Comparison of ENCODE assay signal across 10 cellular contexts in the genomic region with DNA sequence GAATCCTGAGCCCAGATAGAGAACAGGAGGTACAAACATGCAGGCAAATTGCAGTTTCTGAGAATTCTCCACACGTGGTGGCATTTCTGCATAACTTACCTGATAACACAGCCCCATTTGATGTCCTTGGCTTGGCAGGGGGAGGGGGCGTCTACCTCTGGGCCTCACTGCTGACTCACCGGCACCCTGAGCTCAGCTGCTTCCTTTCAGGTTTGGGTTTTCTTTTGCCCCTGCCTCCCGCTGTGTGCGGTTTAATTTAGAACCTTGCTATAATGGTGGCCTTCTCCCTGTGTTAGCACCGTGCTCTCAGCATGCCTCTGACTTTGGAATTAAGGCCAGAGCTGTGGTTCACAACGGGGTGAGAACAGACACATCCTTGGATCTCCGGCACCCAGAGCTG. TPM values are rescaled to one million over a fixed set of nuclear protein-coding genes. Genes with fewer than 3 reads are reported as not detected.
DNase-seq lines count a peak whose midpoint lies in the region; ATAC-seq and TF ChIP-seq lines count a peak whose summit lies in the region.
"Had no signal": no experiment of that assay in that cellular context is flagged by ENCODE, and none has a peak within 500 bp of the region (broad histone marks: within the 10 kb centered on the region; RNA-seq: fewer than 3 reads in every experiment).

No MANE protein-coding gene starts in this region.

- H3K4me1 ChIP-seq in Caco-2 (peaks cover 34% of the 10 kb centered on the region), IMR-90 (ENCODE audit: control insufficient read depth, insufficient read depth, low read length) (peaks cover 52% of the 10 kb centered on the region), mesendoderm (ENCODE audit: control insufficient read depth, low read depth, low read length) (peaks cover 45% of the 10 kb centered on the region)

- H3K79me2 ChIP-seq in mesendoderm (ENCODE audit: control insufficient read depth, insufficient read depth, low read length) = peaks cover 5% of the 10 kb centered on the region

- H3K27me3 ChIP-seq in Caco-2 (replicated peaks; ENCODE audit: control insufficient read depth, insufficient read depth, low read length) (no peaks in the 10 kb centered on the region), IMR-90 (ENCODE audit: control insufficient read depth, insufficient read depth, low read length) (no peaks in the 10 kb centered on the region), mesendoderm (ENCODE audit: insufficient read depth, low read length, poor library complexity) (no peaks in the 10 kb centered on the region)
- H3K27me3 ChIP-seq: vagina had no signal

- H2BK120ac ChIP-seq in IMR-90 (ENCODE audit: low read depth, low read length) (peak overlapping the region; percentile 54), mesendoderm (ENCODE audit: low read depth, low read length) (no peak overlapping the region)

- 0 out of 2 replicates have a peak overlapping the region, but pooled peaks have one; percentile 10 for H4K5ac ChIP-seq in IMR-90 (ENCODE audit: low read depth, low read length)
- H4K5ac ChIP-seq in mesendoderm (ENCODE audit: low read length) = no peak overlapping the region

- peak overlapping the region in 1 of 2 experiments; percentile 24; a peak in 2 of 4 replicates for H4K8ac ChIP-seq in IMR-90 (ENCODE audit: low read depth in 2 of 2, low read length in 2 of 2)
- no peak overlapping the region for H4K8ac ChIP-seq in mesendoderm (ENCODE audit: low read depth, low read length)

- H3K79me1 ChIP-seq in IMR-90 (ENCODE audit: low read depth in 1 of 2, low read length in 2 of 2) = peaks cover 39 to 72% of the 10 kb centered on the region in 2 experiments
- peaks cover 9% of the 10 kb centered on the region for H3K79me1 ChIP-seq in mesendoderm (ENCODE audit: low read length)

- dilution Hi-C loops in IMR-90 (cut with HindIII; ENCODE audit: low sequenced_read_pairs, unreplicated experiment) = no loop called here

- H3K4me3 ChIP-seq in Caco-2 (ENCODE audit: low read depth, low read length) (no peak overlapping the region), IMR-90 (ENCODE audit: insufficient read depth, low read depth, low read length) (no peak overlapping the region), mesendoderm (ENCODE audit: low read length) (no peak overlapping the region), foreskin fibroblast (ENCODE audit: low read depth in 1 of 2, low read length in 2 of 2) (no peak overlapping the region)
- H3K4me3 ChIP-seq: vagina had no signal

- H3K27me3 Mint-ChIP-seq in Caco-2 (ENCODE audit: insufficient read depth, unreplicated experiment) = no peaks in the 10 kb centered on the region
- peaks cover 86% of the 10 kb centered on the region for H3K27me3 Mint-ChIP-seq in activated naive CD4-positive, alpha-beta T cell treated with anti-CD3 and anti-CD28 coated beads, Interleukin-2, amount 10 ng/mL, durations not matched to agents 7 days and 5 days

- H2AK5ac ChIP-seq in IMR-90 (ENCODE audit: low read depth, low read length) (peak overlapping the region; percentile 37; the same call in 1 of the 2 replicates), mesendoderm (ENCODE audit: low read length) (no peak overlapping the region)

- H3K9me3 Mint-ChIP-seq in Caco-2 (ENCODE audit: unreplicated experiment) = no peaks in the 10 kb centered on the region
- no peaks in the 10 kb centered on the region for H3K9me3 Mint-ChIP-seq in activated naive CD4-positive, alpha-beta T cell treated with anti-CD3 and anti-CD28 coated beads, Interleukin-2, amount 10 ng/mL, durations not matched to agents 7 days and 5 days

- H4K20me1 ChIP-seq in IMR-90 (ENCODE audit: insufficient read depth, low read length) = peaks cover 76% of the 10 kb centered on the region

- H3K56ac ChIP-seq in IMR-90 (ENCODE audit: extremely low read depth, insufficient read depth, low read length) = no peak overlapping the region
- peak overlapping the region; percentile 49 for H3K56ac ChIP-seq in mesendoderm (ENCODE audit: low read length)

- peak; percentile 50 for DNase-seq in Caco-2
- DNase-seq in IMR-90 = no peak
- DNase-seq in activated naive CD4-positive, alpha-beta T cell treated with anti-CD3 and anti-CD28 coated beads, Interleukin-2, amount 10 ng/mL, durations not matched to agents 7 days and 5 days = peak; percentile 57
- peak; percentile 97 for DNase-seq in mesendoderm
- DNase-seq in foreskin fibroblast = no peak
- DNase-seq in GM10248 (ENCODE audit: extremely low spot score) = no peak
- no peak for DNase-seq in HuH-7.5 (ENCODE audit: low spot score)
- DNase-seq: anterior cingulate cortex had no signal

- H3K9me3 ChIP-seq in Caco-2 (no peaks in the 10 kb centered on the region), IMR-90 (ENCODE audit: control insufficient read depth, insufficient read depth, low read length) (no peaks in the 10 kb centered on the region)
- H3K9me3 ChIP-seq: vagina had no signal

- peaks cover 49% of the 10 kb centered on the region for H3K9me1 ChIP-seq in IMR-90 (ENCODE audit: insufficient read depth, low read length)

- no peaks in the 10 kb centered on the region for H3K36me3 Mint-ChIP-seq in Caco-2 (ENCODE audit: insufficient read depth, unreplicated experiment)
- H3K36me3 Mint-ChIP-seq in activated naive CD4-positive, alpha-beta T cell treated with anti-CD3 and anti-CD28 coated beads, Interleukin-2, amount 10 ng/mL, durations not matched to agents 7 days and 5 days = no peaks in the 10 kb centered on the region

- TF ChIP-seq RAD21 in IMR-90 (IDR thresholded peaks at IDR 0.05; ENCODE audit: low read length) = no peak

- POLR2A ChIA-PET in Caco-2 (lab: Charles Lee) (interaction anchor here (1.5 kb wide), 1 partner anchor 55 kb away, joined by 3 read pairs; no protein-coding TSS in a partner anchor), IMR-90 (lab: Charles Lee; ENCODE audit: unreplicated experiment) (interaction anchor here (0.6 kb wide), 1 partner anchor 612 kb away, joined by 13 read pairs; no protein-coding TSS in a partner anchor), GM10248 (lab: Yijun Ruan, JAX) (no interaction called here)

- H3K4me1 Mint-ChIP-seq in Caco-2 (ENCODE audit: low read depth, unreplicated experiment) = peaks cover 21% of the 10 kb centered on the region
- peaks cover 28% of the 10 kb centered on the region for H3K4me1 Mint-ChIP-seq in activated naive CD4-positive, alpha-beta T cell treated with anti-CD3 and anti-CD28 coated beads, Interleukin-2, amount 10 ng/mL, durations not matched to agents 7 days and 5 days

- H3K36me3 ChIP-seq in Caco-2 (ENCODE audit: control insufficient read depth, insufficient read depth, low read length) (no peaks in the 10 kb centered on the region), IMR-90 (ENCODE audit: control insufficient read depth, insufficient read depth, low read length) (0 out of 2 replicates have a peak, but pooled peaks cover 3% of the 10 kb centered on the region), mesendoderm (ENCODE audit: control insufficient read depth, insufficient read depth, low read length) (no peaks in the 10 kb centered on the region)
- H3K36me3 ChIP-seq: vagina had no signal

- peak overlapping the region; percentile 83 for H3K23ac ChIP-seq in IMR-90 (ENCODE audit: low read depth, low read length)
- H3K23ac ChIP-seq in mesendoderm (ENCODE audit: low read length) = no peak overlapping the region

- H2BK20ac ChIP-seq in IMR-90 (ENCODE audit: low read depth, low read length) = no peak overlapping the region

- TF ChIP-seq CTCF in Caco-2 (IDR thresholded peaks at IDR 0.05; ENCODE audit: insufficient read depth in 1 of 2, low read depth in 1 of 2, low read length in 1 of 2, severe bottlenecking in 1 of 2, unreplicated experiment in 1 of 2) = no peak
- TF ChIP-seq CTCF in IMR-90 (conservative IDR thresholded peaks at IDR 0.05; ENCODE audit: low read depth, low read length) = no peak
- no peak for TF ChIP-seq CTCF in foreskin fibroblast (IDR thresholded peaks at IDR 0.05; ENCODE audit: low read depth, low read length)
- TF ChIP-seq CTCF in GM10248 (IDR thresholded peaks at IDR 0.05; ENCODE audit: control extremely low read depth, extremely low read depth, low read depth, missing control alignments) = no peak

- H3K4ac ChIP-seq in IMR-90 (ENCODE audit: low read depth, low read length) (peak overlapping the region; percentile 47), mesendoderm (ENCODE audit: low read depth, low read length) (no peak overlapping the region)

- intact Hi-C loops in Caco-2 (cut with micrococcal nuclease; ENCODE audit: unreplicated experiment) = loop anchor here (2.0 kb wide), 1 partner anchor 124 kb away; no protein-coding TSS in a partner anchor
- intact Hi-C loops in IMR-90 (cut with micrococcal nuclease) = loop anchor here (5.0 kb wide), 1 partner anchor 89 kb away; no protein-coding TSS in a partner anchor

- no peak overlapping the region for H3K4me3 Mint-ChIP-seq in Caco-2 (ENCODE audit: unreplicated experiment)
- no peak overlapping the region for H3K4me3 Mint-ChIP-seq in activated naive CD4-positive, alpha-beta T cell treated with anti-CD3 and anti-CD28 coated beads, Interleukin-2, amount 10 ng/mL, durations not matched to agents 7 days and 5 days

- WGBS in IMR-90 (ENCODE audit: extremely low coverage in 2 of 2, insufficient read length in 1 of 2), 2 experiments = 100% methylated on average over 1 of the region's 8 CpGs; no CpG with 5 or more reads in 1 of the 2 experiments
- WGBS in mesendoderm (ENCODE audit: extremely low coverage, insufficient coverage, low lambda C conversion rate) = no CpG with 5 or more reads among the region's 8 CpGs

- H3K27ac ChIP-seq in IMR-90 (ENCODE audit: insufficient read depth, low read length) = no peak overlapping the region
- peak overlapping the region; percentile 47 for H3K27ac ChIP-seq in mesendoderm (ENCODE audit: low read depth, low read length)
- H3K27ac ChIP-seq: vagina had no signal

- no peak overlapping the region for H3K4me2 ChIP-seq in IMR-90 (ENCODE audit: low read depth, low read length)
- peak overlapping the region; percentile 11 for H3K4me2 ChIP-seq in mesendoderm (ENCODE audit: low read length)

- H3K27ac Mint-ChIP-seq in Caco-2 (ENCODE audit: unreplicated experiment) = peak overlapping the region; percentile 70
- H3K27ac Mint-ChIP-seq in activated naive CD4-positive, alpha-beta T cell treated with anti-CD3 and anti-CD28 coated beads, Interleukin-2, amount 10 ng/mL, durations not matched to agents 7 days and 5 days = no peak overlapping the region

- peak overlapping the region; percentile 31 for H2AK9ac ChIP-seq in IMR-90 (replicated peaks; ENCODE audit: low read depth, low read length, poor library complexity)

- in situ Hi-C loops in IMR-90 (cut with MboI; ENCODE audit: low sequenced_read_pairs) = loop anchor here (25.0 kb wide), 1 partner anchor 394 kb away; no protein-coding TSS in a partner anchor

- H2BK15ac ChIP-seq in IMR-90 (ENCODE audit: low read depth, low read length) = peak overlapping the region; percentile 36; the same call in 2 of the 3 replicates
- no peak overlapping the region for H2BK15ac ChIP-seq in mesendoderm (replicated peaks; ENCODE audit: low read depth)

- BruUV-seq in Caco-2 (replicated peaks; lab: Mats Ljungman, UMichigan) (no TSS peak), IMR-90 (replicated peaks; lab: Mats Ljungman, UMichigan) (no TSS peak)

- H4K91ac ChIP-seq in IMR-90 (ENCODE audit: insufficient read depth, low read depth, low read length) = peak overlapping the region; percentile 19; the same call in 1 of the 2 replicates

- H2AFZ ChIP-seq in IMR-90 (replicated peaks; ENCODE audit: low read length, poor library complexity) = no peak overlapping the region

- H3K14ac ChIP-seq in IMR-90 (replicated peaks; ENCODE audit: low read depth, low read length) = peak overlapping the region; percentile 70

- CTCF ChIA-PET in Caco-2 (lab: Charles Lee) = no interaction called here
- CTCF ChIA-PET in IMR-90 (lab: Yijun Ruan, JAX) = no interaction called here
- CTCF ChIA-PET in activated naive CD4-positive, alpha-beta T cell treated with anti-CD3 and anti-CD28 coated beads, Interleukin-2, amount 10 ng/mL, durations not matched to agents 7 days and 5 days (lab: Charles Lee) = interaction anchor here (0.9 kb wide), 1 partner anchor 68 kb away, joined by 3 read pairs; no protein-coding TSS in a partner anchor
- CTCF ChIA-PET in GM10248 (lab: Yijun Ruan, JAX) = no interaction called here

- TF ChIP-seq POLR2A in IMR-90 (IDR thresholded peaks at IDR 0.05; ENCODE audit: low read depth, low read length) = no peak

- no peak overlapping the region for H3K9ac ChIP-seq in IMR-90 (ENCODE audit: low read depth, low read length)
- peak overlapping the region; percentile 12 for H3K9ac ChIP-seq in mesendoderm (ENCODE audit: low read length)

- no peak overlapping the region for H3K18ac ChIP-seq in IMR-90 (ENCODE audit: low read depth, low read length)
- no peak overlapping the region for H3K18ac ChIP-seq in mesendoderm (ENCODE audit: low read length)

- no peak for ATAC-seq in IMR-90 (ENCODE audit: low read depth)
- ATAC-seq in HG02763 (IDR thresholded peaks at IDR 0.05; ENCODE audit: unreplicated experiment) = no peak

- no peak overlapping the region for H2BK5ac ChIP-seq in IMR-90 (ENCODE audit: low read depth, low read length, poor library complexity, severe bottlenecking)
- peak overlapping the region; percentile 64 for H2BK5ac ChIP-seq in mesendoderm (ENCODE audit: low read length)

RNA-seq across cellular contexts. Expression of a gene that starts 4.4 kb away (rescaled TPM):
- 19.9 and 21.4 TPM in 2 replicates for total RNA-seq in Caco-2 (2022)
- total RNA-seq in IMR-90 (2012; rRNA removed) = 25.1 and 27.5 TPM in 2 replicates
- polyA plus RNA-seq in IMR-90 (2012; rRNA removed) = 57.0 and 58.4 TPM in 2 replicates
- polyA plus RNA-seq in IMR-90 (2012; cell fraction: cytosol; rRNA removed) = 28.8 and 51.0 TPM in 2 replicates
- polyA plus RNA-seq in IMR-90 (2012; cell fraction: nucleus; rRNA removed; ENCODE audit: low replicate concordance) = 139 and 218 TPM in 2 replicates
- polyA plus RNA-seq in mesendoderm (2013, experiment 1 of 2) = 11.5 TPM
- 14.5 TPM for polyA plus RNA-seq in mesendoderm (2013, experiment 2 of 2)

Comparison
In these comparisons a context has a peak if more than half of its experiments do, and no peak if none do; other contexts are left out.
1. DNase-seq: peak in Caco-2 (2 of 2), activated naive CD4-positive, alpha-beta T cell treated with anti-CD3 and anti-CD28 coated beads, Interleukin-2, amount 10 ng/mL, durations not matched to agents 7 days and 5 days (single experiment) and mesendoderm (single experiment); none in IMR-90 (single experiment), foreskin fibroblast (0 of 2), GM10248 (single experiment) and HuH-7.5 (single experiment).